1 cellular context compared by ENCODE assay signal in genomic region chr2:26904839-26905238, GRCh38.
TF ChIP-seq lines count a peak whose summit lies in the region.

No MANE protein-coding gene starts in this region.

TF ChIP-seq in GM12878, 131 proteins besides CTCF, POLR2A, EP300 and RAD21 (continued from another document):
- no peak for TF ChIP-seq MLLT1 (IDR thresholded peaks at IDR 0.05)
- TF ChIP-seq ZNF217 (IDR thresholded peaks at IDR 0.05), result no peak
- TF ChIP-seq IKZF2 (IDR thresholded peaks at IDR 0.05), result 0 out of 4 replicates have a peak, but pooled peaks of 1 of the 2 experiments have one; percentile 17
- peak; percentile 89; the same call in 2 of the 3 replicates for TF ChIP-seq POU2F2 (IDR thresholded peaks at IDR 0.05; ENCODE audit: borderline replicate concordance, low read depth, low read length)
- no peak for TF ChIP-seq KAT2A (conservative IDR thresholded peaks at IDR 0.05; ENCODE audit: control insufficient read depth, low read depth, low read length)
